Comparison of ENCODE assay signal across 26 cellular contexts in the genomic region with DNA sequence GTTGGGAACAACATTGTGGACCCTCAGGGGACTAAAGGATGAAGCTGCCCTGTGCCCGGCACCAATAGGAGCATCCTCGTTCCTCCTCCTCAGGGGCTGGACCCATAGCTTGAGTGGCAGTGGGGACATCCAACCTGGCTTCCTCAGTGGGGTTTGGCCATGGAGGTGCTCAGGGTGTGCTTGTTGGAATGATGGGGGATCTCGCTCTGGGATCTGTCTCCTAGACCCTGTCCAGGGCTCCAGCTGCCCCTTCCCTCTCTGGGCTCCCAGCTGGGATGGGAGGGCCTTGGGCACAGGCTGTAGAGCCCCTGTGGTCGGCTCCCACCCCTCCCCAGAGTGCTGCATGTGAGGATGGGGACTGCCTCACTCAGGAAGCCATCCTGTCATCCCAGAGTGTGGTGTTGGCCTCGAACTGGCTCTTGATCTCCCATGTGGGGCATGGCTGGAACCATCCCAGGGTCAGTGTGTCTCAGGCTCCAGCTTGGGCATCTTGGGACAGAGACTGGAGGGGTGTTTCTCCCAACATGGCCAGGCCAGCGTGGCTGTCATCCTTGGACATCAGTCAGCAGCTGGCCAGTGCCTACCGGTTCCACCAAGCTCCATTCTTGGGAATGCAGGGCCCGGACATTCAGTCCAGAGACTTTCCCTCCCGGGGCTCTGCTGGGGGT. TPM values are rescaled to one million over a fixed set of nuclear protein-coding genes. Genes with fewer than 3 reads are reported as not detected.
DNase-seq lines count a peak whose midpoint lies in the region; ATAC-seq, FAIRE-seq and TF ChIP-seq lines count a peak whose summit lies in the region.
"Had no signal": no experiment of that assay in that cellular context is flagged by ENCODE, and none has a peak within 500 bp of the region (broad histone marks: within the 10 kb centered on the region; RNA-seq: fewer than 3 reads in every experiment).

No MANE protein-coding gene starts in this region.

- H3K27me3 ChIP-seq in heart right ventricle (peaks cover 13 to 50% (median 26%) of the 10 kb centered on the region in 7 donors), K562 (ENCODE audit: control insufficient read depth in 2 of 2, insufficient read depth in 2 of 2, low read length in 2 of 2) (peaks cover 0 to 59% of the 10 kb centered on the region in 2 experiments; a peak in 4 of 5 replicates), sigmoid colon (peaks cover 9 to 49% (median 32%) of the 10 kb centered on the region in 3 donors)
- peaks cover 0 to 6% of the 10 kb centered on the region in 2 donors for H3K27me3 ChIP-seq in naive thymus-derived CD4-positive, alpha-beta T cell (ENCODE audit: control insufficient read depth in 2 of 2, insufficient read depth in 2 of 2, low read length in 2 of 2)
- H3K27me3 ChIP-seq: BE2C, MG63, SJSA1 had no signal

- H3K9ac ChIP-seq in K562 (ENCODE audit: insufficient read depth in 1 of 2, low read depth in 2 of 2, low read length in 2 of 2) (0 out of 4 replicates have a peak overlapping the region, but pooled peaks of 1 of the 2 experiments have one; percentile 36), kidney (ENCODE audit: low read length in 2 of 2) (no peak overlapping the region)

- no peak overlapping the region for H3K27ac Mint-ChIP-seq in naive thymus-derived CD4-positive, alpha-beta T cell
- H3K27ac Mint-ChIP-seq in T-helper 2 cell treated with Interferon-gamma antibody and Interleukin-4, amounts not matched to agents 5 μg/mL and 100 μg/mL, for 36 hours, result no peak overlapping the region
- H3K27ac Mint-ChIP-seq: CD14-positive monocyte, HFFc6 had no signal

- peaks cover 2% of the 10 kb centered on the region for H3K9me1 ChIP-seq in K562 (ENCODE audit: control insufficient read depth, insufficient read depth, low read length)

- H3K36me3 ChIP-seq in heart right ventricle, result no peaks in the 10 kb centered on the region
- no peaks in the 10 kb centered on the region for H3K36me3 ChIP-seq in K562 (ENCODE audit: control insufficient read depth, insufficient read depth, low read length)
- no peaks in the 10 kb centered on the region for H3K36me3 ChIP-seq in kidney (ENCODE audit: control insufficient read depth in 1 of 2, insufficient read depth in 2 of 2, low read length in 2 of 2)
- H3K36me3 ChIP-seq in sigmoid colon, result no peaks in the 10 kb centered on the region
- H3K36me3 ChIP-seq in naive thymus-derived CD4-positive, alpha-beta T cell (ENCODE audit: control insufficient read depth in 2 of 3, insufficient read depth in 3 of 3, low read length in 3 of 3), result no peaks in the 10 kb centered on the region
- H3K36me3 ChIP-seq: BE2C, MG63, SJSA1 had no signal

- FAIRE-seq in K562 (lab: Jason Lieb, UNC) (no peak), kidney (lab: Jason Lieb, UNC) (no peak)
- FAIRE-seq: GM12892, H54 had no signal

- H3K27ac ChIP-seq in heart right ventricle (no peak overlapping the region), K562 (ENCODE audit: extremely low read depth, low read depth, low read length) (no peak overlapping the region), kidney (ENCODE audit: low read depth in 2 of 2, low read length in 2 of 2) (no peak overlapping the region), sigmoid colon (no peak overlapping the region)
- H3K27ac ChIP-seq in naive thymus-derived CD4-positive, alpha-beta T cell (ENCODE audit: low read depth, low read length), result no peak overlapping the region
- H3K27ac ChIP-seq: SJSA1 had no signal

- TF ChIP-seq CTCF in heart right ventricle (IDR thresholded peaks at IDR 0.05), result no peak
- TF ChIP-seq CTCF in K562 (IDR thresholded peaks at IDR 0.05 in 2 of 3, conservative IDR thresholded peaks at IDR 0.05 in 1 of 3; ENCODE audit: insufficient read depth in 2 of 3, low read depth in 1 of 3, low read length in 3 of 3), result no peak
- no peak for TF ChIP-seq CTCF in kidney (IDR thresholded peaks at IDR 0.05; ENCODE audit: borderline replicate concordance, extremely low read depth, insufficient read depth)
- TF ChIP-seq CTCF in sigmoid colon (IDR thresholded peaks at IDR 0.05), result no peak

- H3K79me2 ChIP-seq in K562 (ENCODE audit: control insufficient read depth, insufficient read depth, low read length), result no peaks in the 10 kb centered on the region

- in situ Hi-C loops in K562 (cut with MboI), result no loop called here

- ATAC-seq in Right ventricle myocardium inferior (no peak), heart right ventricle (no peak), K562 (no peak)
- no peak for ATAC-seq in naive thymus-derived CD4-positive, alpha-beta T cell
- ATAC-seq: PC-3 had no signal

- H3K4me3 Mint-ChIP-seq in naive thymus-derived CD4-positive, alpha-beta T cell, result no peak overlapping the region
- H3K4me3 Mint-ChIP-seq in T-helper 2 cell treated with Interferon-gamma antibody and Interleukin-4, amounts not matched to agents 5 μg/mL and 100 μg/mL, for 36 hours, result no peak overlapping the region
- H3K4me3 Mint-ChIP-seq: CD14-positive monocyte; CD8-positive, alpha-beta memory T cell; HFFc6 had no signal

- no peak overlapping the region for H3K4me3 ChIP-seq in heart right ventricle
- H3K4me3 ChIP-seq in K562, result no peak overlapping the region
- no peak overlapping the region for H3K4me3 ChIP-seq in kidney (ENCODE audit: low read length in 2 of 2)
- no peak overlapping the region for H3K4me3 ChIP-seq in sigmoid colon
- no peak overlapping the region for H3K4me3 ChIP-seq in naive thymus-derived CD4-positive, alpha-beta T cell (ENCODE audit: low read length)
- H3K4me3 ChIP-seq: MG63, SJSA1 had no signal

- H4K20me1 ChIP-seq in K562 (replicated peaks; ENCODE audit: control insufficient read depth, insufficient read depth, low read length), result peaks cover 11% of the 10 kb centered on the region

- CTCF ChIA-PET in K562 (lab: Yijun Ruan, JAX; ENCODE audit: low intra/inter-chr PET ratio), result no interaction called here
- CTCF ChIA-PET in naive thymus-derived CD4-positive, alpha-beta T cell (lab: Charles Lee), result no interaction called here

- H3K9me3 Mint-ChIP-seq in naive thymus-derived CD4-positive, alpha-beta T cell, result peaks cover 0 to 2% (median 0%) of the 10 kb centered on the region in 11 donors
- no peaks in the 10 kb centered on the region for H3K9me3 Mint-ChIP-seq in T-helper 2 cell treated with Interferon-gamma antibody and Interleukin-4, amounts not matched to agents 5 μg/mL and 100 μg/mL, for 36 hours
- H3K9me3 Mint-ChIP-seq: CD8-positive, alpha-beta memory T cell; HFFc6 had no signal

- 72 to 74% methylated on average over 9 of the region's 9 CpGs for WGBS in heart right ventricle, 2 donors
- WGBS in K562 (ENCODE audit: insufficient coverage, low coverage, missing lambda C conversion rate), result 0% methylated on average over 8 of the region's 9 CpGs
- 74 to 76% methylated on average over 9 of the region's 9 CpGs for WGBS in sigmoid colon, 2 donors

- H3K36me3 Mint-ChIP-seq in naive thymus-derived CD4-positive, alpha-beta T cell, result no peaks in the 10 kb centered on the region
- no peaks in the 10 kb centered on the region for H3K36me3 Mint-ChIP-seq in T-helper 2 cell treated with Interferon-gamma antibody and Interleukin-4, amounts not matched to agents 5 μg/mL and 100 μg/mL, for 36 hours (ENCODE audit: low read depth)
- H3K36me3 Mint-ChIP-seq: CD14-positive monocyte; CD8-positive, alpha-beta memory T cell had no signal

- intact Hi-C loops in Right ventricle myocardium inferior (cut with DNase I), result no loop called here
- intact Hi-C loops in heart right ventricle (cut with DNase I), result no loop called here
- intact Hi-C loops in K562 (cut with micrococcal nuclease), result no loop called here
- intact Hi-C loops in kidney (cut with DNase I), result no loop called here
- intact Hi-C loops in sigmoid colon (cut with DNase I), result no loop called here
- intact Hi-C loops in naive thymus-derived CD4-positive, alpha-beta T cell (cut with micrococcal nuclease), result no loop called here

- H3K4me2 ChIP-seq in K562 (ENCODE audit: insufficient read depth, low read length), result no peak overlapping the region

- TF ChIP-seq EP300 in K562 (IDR thresholded peaks at IDR 0.05; ENCODE audit: low read length) (no peak), sigmoid colon (IDR thresholded peaks at IDR 0.05) (no peak)

- H3K9me3 ChIP-seq in heart right ventricle (no peaks in the 10 kb centered on the region), K562 (replicated peaks; ENCODE audit: control insufficient read depth, insufficient read depth, low read depth, low read length) (peaks cover 3% of the 10 kb centered on the region), kidney (ENCODE audit: control insufficient read depth in 1 of 2, low read length in 2 of 2) (no peaks in the 10 kb centered on the region), sigmoid colon (no peaks in the 10 kb centered on the region)
- H3K9me3 ChIP-seq in naive thymus-derived CD4-positive, alpha-beta T cell (ENCODE audit: control insufficient read depth in 2 of 3, low read length in 3 of 3), result no peaks in the 10 kb centered on the region
- H3K9me3 ChIP-seq: BE2C, MG63, SJSA1 had no signal

- H3K27me3 Mint-ChIP-seq in naive thymus-derived CD4-positive, alpha-beta T cell, result peaks cover 0 to 14% (median 5%) of the 10 kb centered on the region in 5 donors
- H3K27me3 Mint-ChIP-seq in T-helper 2 cell treated with Interferon-gamma antibody and Interleukin-4, amounts not matched to agents 5 μg/mL and 100 μg/mL, for 36 hours (ENCODE audit: low read depth), result no peaks in the 10 kb centered on the region

- BruUV-seq in K562 (replicated peaks; lab: Mats Ljungman, UMichigan), result no TSS peak

- no peak for TF ChIP-seq RAD21 in K562 (CRISPR knock-in tag; conservative IDR thresholded peaks at IDR 0.05 in 1 of 2, IDR thresholded peaks at IDR 0.05 in 1 of 2)

- DNase-seq in Right ventricle myocardium inferior (ENCODE audit: missing footprints) (peak; percentile 37), heart right ventricle (no peak), K562 (ENCODE audit: extremely low read depth in 1 of 4, low spot score in 3 of 4) (no peak), kidney (peak; percentile 32), sigmoid colon (peak; percentile 33), cerebellar nuclear complex (lab: John Stamatoyannopoulos, UW) (no peak)
- DNase-seq in naive thymus-derived CD4-positive, alpha-beta T cell, result no peak
- DNase-seq in T-helper 2 cell treated with Interferon-gamma antibody and Interleukin-4, amounts not matched to agents 5 μg/mL and 100 μg/mL, for 36 hours (ENCODE audit: low spot score), result no peak
- DNase-seq: 8988T; ACHN; CD8-positive, alpha-beta memory T cell; GF-D8; HFFc6; KG1; MG63; NCI-H2029 treated with DMSO at 0.1 percent for 48 hours; NCI-H446; NCI-H774; PC-3 had no signal

- no peak overlapping the region for H2AFZ ChIP-seq in K562 (ENCODE audit: low read depth, low read length)

- H3K4me1 ChIP-seq in heart right ventricle (no peaks in the 10 kb centered on the region), K562 (replicated peaks in 1 of 2; ENCODE audit: control insufficient read depth in 2 of 2, insufficient read depth in 2 of 2, low read length in 2 of 2) (peaks cover 0 to 18% of the 10 kb centered on the region in 2 experiments; a peak in 1 of 5 replicates), kidney (ENCODE audit: control insufficient read depth in 1 of 2, insufficient read depth in 1 of 2, low read depth in 1 of 2, low read length in 2 of 2) (no peaks in the 10 kb centered on the region), sigmoid colon (no peaks in the 10 kb centered on the region)
- H3K4me1 ChIP-seq in naive thymus-derived CD4-positive, alpha-beta T cell (ENCODE audit: control insufficient read depth in 2 of 2, insufficient read depth in 2 of 2, low read length in 2 of 2), result no peaks in the 10 kb centered on the region
- H3K4me1 ChIP-seq: SJSA1 had no signal

- POLR2A ChIA-PET in K562 (lab: Yijun Ruan, JAX), result interaction anchor here (0.7 to 1.2 kb wide), 2 partner anchors 14 to 56 kb away, joined by 3 read pairs; no protein-coding TSS in a partner anchor
- POLR2A ChIA-PET in naive thymus-derived CD4-positive, alpha-beta T cell (lab: Charles Lee), result no interaction called here

- H3K4me1 Mint-ChIP-seq in naive thymus-derived CD4-positive, alpha-beta T cell, result peaks cover 0 to 1% (median 0%) of the 10 kb centered on the region in 7 donors
- no peaks in the 10 kb centered on the region for H3K4me1 Mint-ChIP-seq in T-helper 2 cell treated with Interferon-gamma antibody and Interleukin-4, amounts not matched to agents 5 μg/mL and 100 μg/mL, for 36 hours (ENCODE audit: low read depth)
- H3K4me1 Mint-ChIP-seq: CD14-positive monocyte; CD8-positive, alpha-beta memory T cell had no signal

- TF ChIP-seq POLR2A in K562 (conservative IDR thresholded peaks at IDR 0.05), result no peak
- no peak for TF ChIP-seq POLR2A in sigmoid colon (IDR thresholded peaks at IDR 0.05)

RNA-seq across cellular contexts. Expression of a gene that starts 9.5 kb away (rescaled TPM):
- 0.16 TPM for total RNA-seq in Right ventricle myocardium inferior
- under 1 TPM in 9 of 10 donors, not detected in 1; 0.05 to 0.35 (median 0.11) TPM for total RNA-seq in heart right ventricle
- polyA plus RNA-seq in heart right ventricle, result under 1 TPM; 0.01 to 0.15 TPM
- 0.14 TPM in 1 of 2 replicates, not detected in the other for total RNA-seq in K562 (2011; cell fraction: chromatin; rRNA removed; ENCODE audit: low replicate concordance)
- total RNA-seq in K562 (2011; cell fraction: nucleolus; rRNA removed), result 0.26 TPM in 1 of 2 replicates, not detected in the other
- not detected in 2 replicates for total RNA-seq in K562 (2011; cell fraction: nucleoplasm; rRNA removed)
- total RNA-seq in K562 (2014; rRNA removed), result 0.12 TPM in 1 of 2 replicates, not detected in the other
- total RNA-seq in K562 (2014; rRNA removed; fragmentation: Illumina TruSeq; extraction: Trizol), result 0.04 TPM in 1 of 2 replicates, not detected in the other
- total RNA-seq in K562 (2015; rRNA removed; fragmentation: Illumina TruSeq; extraction: Trizol), result not detected in 2 replicates
- 0.02 TPM in 1 of 2 replicates, not detected in the other for total RNA-seq in K562 (2021)
- 0.10 and 0.12 TPM in 2 replicates for polyA plus RNA-seq in K562 (2011; rRNA removed)
- 0.03 and 0.13 TPM in 2 replicates for polyA plus RNA-seq in K562 (2011; cell fraction: cytosol; rRNA removed)
- polyA plus RNA-seq in K562 (2011; cell fraction: nucleus; rRNA removed), result 0.04 and 0.17 TPM in 2 replicates
- 0.04 and 0.07 TPM in 2 replicates for polyA plus RNA-seq in K562 (2012)
- polyA plus RNA-seq in K562 (2014; fragmentation: Illumina TruSeq; extraction: Trizol), result 0.12 TPM in 1 of 2 replicates, not detected in the other
- under 1 TPM in 1 of 2 experiments, not detected in 1; 0.06 TPM for polyA plus RNA-seq in K562 (2014; fragmentation: Nextera tagmentation; extraction: Ambion mirVana)
- polyA plus RNA-seq in K562 (2014; rRNA removed), result 0.05 TPM in 1 of 2 replicates, not detected in the other
- 0.07 and 0.09 TPM in 2 replicates for polyA minus RNA-seq in K562 (2011; rRNA and poly(A)+ RNA removed)
- not detected in 2 replicates for polyA minus RNA-seq in K562 (2011; cell fraction: cytosol; rRNA and poly(A)+ RNA removed)
- 0.11 TPM in 1 of 2 replicates, not detected in the other for polyA minus RNA-seq in K562 (2011; cell fraction: nucleus; rRNA and poly(A)+ RNA removed)
- total RNA-seq in kidney, result not detected
- not detected for polyA plus RNA-seq in kidney (ENCODE audit: insufficient read depth, low read depth, low replicate concordance)
- total RNA-seq in sigmoid colon, result 1 to 10 TPM in 1 of 4 donors, under 1 TPM in 3; under 0.01 to 1.1 (median 0.22) TPM
- under 1 TPM in 1 of 3 donors, not detected in 2; 0.31 TPM for polyA plus RNA-seq in sigmoid colon
- total RNA-seq in naive thymus-derived CD4-positive, alpha-beta T cell, result not detected
- not detected for polyA plus RNA-seq in naive thymus-derived CD4-positive, alpha-beta T cell
- total RNA-seq: HFFc6, HT1080, SJSA1 had no signal
- polyA plus RNA-seq: CD14-positive monocyte; CD8-positive, alpha-beta memory T cell had no signal

RNA-seq across cellular contexts. Expression of a gene that starts 47.4 kb away (rescaled TPM):
- total RNA-seq in Right ventricle myocardium inferior (not detected), heart right ventricle (not detected), K562 (2014; rRNA removed) (not detected in 2 replicates), K562 (2014; rRNA removed; fragmentation: Illumina TruSeq; extraction: Trizol) (not detected in 2 replicates), K562 (2015; rRNA removed; fragmentation: Illumina TruSeq; extraction: Trizol) (not detected in 2 replicates), K562 (2021) (not detected in 2 replicates), kidney (not detected), sigmoid colon (not detected)
- polyA plus RNA-seq in heart right ventricle (not detected), K562 (2011; rRNA removed) (not detected in 2 replicates), K562 (2014; fragmentation: Illumina TruSeq; extraction: Trizol) (not detected in 2 replicates), K562 (2014; fragmentation: Nextera tagmentation; extraction: Ambion mirVana) (not detected), K562 (2014; rRNA removed) (not detected in 2 replicates), kidney (ENCODE audit: insufficient read depth, low read depth, low replicate concordance) (not detected), sigmoid colon (not detected)
- not detected in 2 replicates for total RNA-seq in K562 (2011; cell fraction: chromatin; rRNA removed; ENCODE audit: low replicate concordance)
- not detected in 2 replicates for total RNA-seq in K562 (2011; cell fraction: nucleolus; rRNA removed)
- total RNA-seq in K562 (2011; cell fraction: nucleoplasm; rRNA removed), result not detected in 2 replicates
- polyA plus RNA-seq in K562 (2011; cell fraction: cytosol; rRNA removed), result not detected in 2 replicates
- not detected in 2 replicates for polyA plus RNA-seq in K562 (2011; cell fraction: nucleus; rRNA removed)
- not detected in 2 replicates for polyA plus RNA-seq in K562 (2012)
- not detected in 2 replicates for polyA minus RNA-seq in K562 (2011; rRNA and poly(A)+ RNA removed)
- not detected in 2 replicates for polyA minus RNA-seq in K562 (2011; cell fraction: cytosol; rRNA and poly(A)+ RNA removed)
- polyA minus RNA-seq in K562 (2011; cell fraction: nucleus; rRNA and poly(A)+ RNA removed), result not detected in 2 replicates
- not detected for total RNA-seq in naive thymus-derived CD4-positive, alpha-beta T cell
- not detected for polyA plus RNA-seq in naive thymus-derived CD4-positive, alpha-beta T cell
- total RNA-seq: CD8-positive, alpha-beta memory T cell; HFFc6; HT1080; PC-3; Right ventricle myocardium superior; SJSA1 had no signal
- polyA plus RNA-seq: CD14-positive monocyte; CD8-positive, alpha-beta memory T cell had no signal

Comparison
In these comparisons a context has a peak if more than half of its experiments do, and no peak if none do; other contexts are left out.
1. DNase-seq: peak in Right ventricle myocardium inferior (single experiment), kidney (single experiment) and sigmoid colon (single experiment); none in heart right ventricle (0 of 2), K562 (0 of 4), cerebellar nuclear complex (0 of 2), naive thymus-derived CD4-positive, alpha-beta T cell (0 of 9) and T-helper 2 cell treated with Interferon-gamma antibody and Interleukin-4, amounts not matched to agents 5 μg/mL and 100 μg/mL, for 36 hours (single experiment).